In the genomic region with DNA sequence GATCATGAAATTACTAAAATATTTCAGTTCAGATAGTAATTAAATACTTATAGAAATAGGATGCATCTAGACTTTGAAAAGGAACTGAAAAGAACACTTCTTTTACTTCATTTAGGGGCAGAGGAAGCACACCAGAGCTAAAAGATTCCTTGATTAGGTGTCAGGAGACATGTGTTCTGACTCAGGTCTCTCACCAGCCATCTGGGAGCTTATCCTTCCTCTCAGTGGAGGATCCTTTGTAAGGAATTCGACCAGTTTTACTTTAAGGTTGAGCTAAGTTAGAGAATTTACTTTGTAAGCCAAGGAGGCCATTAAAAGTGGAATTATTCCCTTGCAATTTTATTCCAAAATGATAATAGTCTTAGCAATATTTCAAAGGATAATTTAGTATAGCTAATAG, we compare ENCODE assay signal across 1 cellular context.
TF ChIP-seq lines count a peak whose summit lies in the region.

No MANE protein-coding gene starts in this region.

TF ChIP-seq in IMR-90, 13 proteins besides CTCF, POLR2A, EP300 and RAD21 (continued from another document):
- no peak for TF ChIP-seq CHD1 (IDR thresholded peaks at IDR 0.05; ENCODE audit: low read depth, low read length)
- no peak for TF ChIP-seq RFX5 (IDR thresholded peaks at IDR 0.05; ENCODE audit: low read depth, low read length)
- TF ChIP-seq, protein P1, sequence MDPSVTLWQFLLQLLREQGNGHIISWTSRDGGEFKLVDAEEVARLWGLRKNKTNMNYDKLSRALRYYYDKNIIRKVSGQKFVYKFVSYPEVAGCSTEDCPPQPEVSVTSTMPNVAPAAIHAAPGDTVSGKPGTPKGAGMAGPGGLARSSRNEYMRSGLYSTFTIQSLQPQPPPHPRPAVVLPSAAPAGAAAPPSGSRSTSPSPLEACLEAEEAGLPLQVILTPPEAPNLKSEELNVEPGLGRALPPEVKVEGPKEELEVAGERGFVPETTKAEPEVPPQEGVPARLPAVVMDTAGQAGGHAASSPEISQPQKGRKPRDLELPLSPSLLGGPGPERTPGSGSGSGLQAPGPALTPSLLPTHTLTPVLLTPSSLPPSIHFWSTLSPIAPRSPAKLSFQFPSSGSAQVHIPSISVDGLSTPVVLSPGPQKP (IDR thresholded peaks at IDR 0.05; ENCODE audit: borderline replicate concordance, low read depth, low read length), result no peak
- TF ChIP-seq USF2 (IDR thresholded peaks at IDR 0.05; ENCODE audit: low read depth, low read length), result no peak
- TF ChIP-seq MAZ (IDR thresholded peaks at IDR 0.05; ENCODE audit: borderline replicate concordance, low read depth, low read length), result no peak
- no peak for TF ChIP-seq MXI1 (IDR thresholded peaks at IDR 0.05; ENCODE audit: borderline replicate concordance, low read depth, low read length)
- TF ChIP-seq MAFK (IDR thresholded peaks at IDR 0.05; ENCODE audit: low read depth, low read length), result no peak
- TF ChIP-seq CEBPB (IDR thresholded peaks at IDR 0.05; ENCODE audit: low read depth, low read length), result no peak
- TF ChIP-seq NFE2L2 (IDR thresholded peaks at IDR 0.05; ENCODE audit: low read depth, low read length), result no peak
- no peak for TF ChIP-seq SMC3 (IDR thresholded peaks at IDR 0.05; ENCODE audit: low read depth, low read length)
TF ChIP-seq in IMR-90: peak in this region for 0.
